ENCODE assay signal across 35 cellular contexts in genomic region chr6:56396435-56396834, GRCh38.
"Had no signal": no experiment of that assay in that cellular context is flagged by ENCODE, and none has a peak within 500 bp of the region (broad histone marks: within the 10 kb centered on the region; RNA-seq: fewer than 3 reads in every experiment).

No MANE protein-coding gene starts in this region.

- H3K4me3 ChIP-seq: MG63 had no signal

- H3K9me3 ChIP-seq: MG63 had no signal

- H3K27me3 ChIP-seq: MG63 had no signal

- DNase-seq: Karpas-422, Kasumi-1, MG63, MM.1S, MV-4-11, NCI-H1048, NCI-H1092, NCI-H1092 treated with DMSO at 0.1 percent for 48 hours, NCI-H1105, NCI-H1105 treated with DMSO at 0.1 percent for 48 hours, NCI-H1417, NCI-H1417 treated with DMSO at 0.1 percent for 48 hours, NCI-H1436, NCI-H1436 treated with DMSO at 0.1 percent for 48 hours, NCI-H146, NCI-H1694, NCI-H1694 treated with DMSO at 0.1 percent for 48 hours, NCI-H187, NCI-H187 treated with DMSO at 0.1 percent for 48 hours, NCI-H1930, NCI-H2029, NCI-H2029 treated with DMSO at 0.1 percent for 48 hours, NCI-H2081, NCI-H2081 treated with DMSO at 0.1 percent for 48 hours, NCI-H2107, NCI-H2171, NCI-H2171 treated with DMSO at 0.1 percent for 48 hours, NCI-H2227 treated with DMSO at 0.1 percent for 48 hours, NCI-H226, NCI-H345, NCI-H446, NCI-H446 treated with DMSO at 0.1 percent for 48 hours, NCI-H510A, NCI-H510A treated with DMSO at 0.1 percent for 48 hours, NCI-H524 had no signal

- H3K36me3 ChIP-seq: MG63 had no signal
